8 cellular contexts compared by ENCODE assay signal in genomic region chr9:36572515-36573418, GRCh38. TPM values are rescaled to one million over a fixed set of nuclear protein-coding genes. Genes with fewer than 3 reads are reported as not detected.
DNase-seq lines count a peak whose midpoint lies in the region; ATAC-seq and TF ChIP-seq lines count a peak whose summit lies in the region.

Gene MELK, plus strand, starts transcription at chr9:36572895. Its CDS starts 8,787 bp downstream, at chr9:36581682.

- H2AFZ ChIP-seq in hepatocyte = peak within 1 kb of the TSS; percentile 100

- H3K4me2 ChIP-seq in hepatocyte = peak within 1 kb of the TSS; percentile 86

- peaks cover 5% of the 10 kb centered on the region for H3K4me1 ChIP-seq in hepatocyte (ENCODE audit: insufficient read depth)

- H3K79me2 ChIP-seq in hepatocyte = peaks cover 31% of the 10 kb centered on the region

- no peaks in the 10 kb centered on the region for H3K9me2 ChIP-seq in hepatocyte (replicated peaks; ENCODE audit: insufficient read depth)

- DNase-seq in GM12865 (ENCODE audit: low read depth) (peak; percentile 89), NCI-H1930 (lab: John Stamatoyannopoulos, UW) (peak; percentile 83 to 89), T1000 (lab: John Stamatoyannopoulos, UW) (peak; percentile 49), astrocyte of the cerebellum (ENCODE audit: low read depth) (peak; percentile 32), hepatocyte (ENCODE audit: low spot score) (peak; percentile 87), retina (peak; percentile 93)

- under 1% methylated on average over 37 of the region's 74 CpGs for WGBS in hepatocyte (ENCODE audit: low lambda C conversion rate, missing lambda C conversion rate)

- in situ Hi-C loops in astrocyte of the cerebellum (cut with HindIII; ENCODE audit: low sequenced_read_pairs) = no loop called here

- TF ChIP-seq CTCF in GM12865 (IDR thresholded peaks at IDR 0.05; ENCODE audit: insufficient read depth, low read depth, low read length, missing control alignments) = no peak
- no peak for TF ChIP-seq CTCF in astrocyte of the cerebellum (IDR thresholded peaks at IDR 0.05; ENCODE audit: low read depth, low read length, missing control alignments)
- no peak for TF ChIP-seq CTCF in hepatocyte (IDR thresholded peaks at IDR 0.05; ENCODE audit: poor library complexity)

- H3K27me3 ChIP-seq in hepatocyte = no peaks in the 10 kb centered on the region

- peak within 1 kb of the TSS; percentile 75 for H3K27ac ChIP-seq in hepatocyte

- H3K4me3 ChIP-seq in GM12865 (ENCODE audit: low read depth, low read length) (peak within 1 kb of the TSS; percentile 91), astrocyte of the cerebellum (ENCODE audit: low read depth, low read length) (peak within 1 kb of the TSS; percentile 95), hepatocyte (peak within 1 kb of the TSS; percentile 98)

- no peaks in the 10 kb centered on the region for H3K36me3 ChIP-seq in hepatocyte (replicated peaks; ENCODE audit: insufficient read depth, low read depth)

- ATAC-seq in HG02610 (IDR thresholded peaks at IDR 0.05; ENCODE audit: unreplicated experiment) (peak; percentile 66), HG02884 (IDR thresholded peaks at IDR 0.05; ENCODE audit: unreplicated experiment) (no peak)

- H4K20me1 ChIP-seq in hepatocyte (ENCODE audit: insufficient read depth, poor library complexity, severe bottlenecking) = no peaks in the 10 kb centered on the region

- no peaks in the 10 kb centered on the region for H3K9me3 ChIP-seq in hepatocyte (ENCODE audit: low read depth)

RNA-seq across cellular contexts. Expression of gene MELK, which starts in this region (rescaled TPM):
- total RNA-seq in hepatocyte = 11.0 and 12.5 TPM in 2 replicates
- polyA plus RNA-seq in hepatocyte = 6.9 and 11.0 TPM in 2 replicates

Comparison
In these comparisons a context has a peak if more than half of its experiments do, and no peak if none do; other contexts are left out.
1. DNase-seq: peak in every context shown above with its lines; median percentile 93 in retina; 89 in GM12865; 87 in hepatocyte; 86 in NCI-H1930; 49 in T1000; 32 in astrocyte of the cerebellum.